Comparison of ENCODE assay signal across 8 cellular contexts in the genomic region with DNA sequence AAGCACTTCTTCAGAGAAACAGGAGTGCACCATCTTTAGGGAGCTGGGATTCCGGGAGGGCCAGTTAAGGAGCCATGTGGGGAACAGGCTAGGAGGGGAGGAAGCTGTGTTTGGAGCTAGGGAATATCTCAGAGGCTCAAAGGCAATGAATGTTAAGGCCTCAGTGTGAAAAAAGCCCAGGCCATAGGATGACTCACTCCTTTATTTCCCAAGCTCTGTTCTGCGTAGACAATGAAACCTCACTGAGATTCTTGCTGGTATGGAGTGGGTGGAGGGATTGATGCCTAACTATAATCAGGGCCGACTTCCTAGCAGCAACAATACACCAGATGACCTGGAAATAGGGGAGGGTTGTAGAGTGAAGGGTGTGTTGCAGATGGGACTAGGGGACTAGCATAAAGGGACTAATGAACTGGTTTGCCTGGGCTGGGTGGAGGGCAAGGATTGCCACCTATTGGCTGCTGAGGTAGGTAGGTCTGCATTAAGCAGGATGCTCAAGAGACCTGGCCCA. TPM values are rescaled to one million over a fixed set of nuclear protein-coding genes. Genes with fewer than 3 reads are reported as not detected.
A peak's percentile ranks its signal among the peaks of the same experiment; 100 is the strongest.
DNase-seq lines count a peak whose midpoint lies in the region; ATAC-seq and TF ChIP-seq lines count a peak whose summit lies in the region.

No MANE protein-coding gene starts in this region.

- H3K4me3 ChIP-seq in AG04449 (ENCODE audit: low read depth, low read length), result no peak overlapping the region
- H3K4me3 ChIP-seq in HCT116 (replicated peaks in 1 of 2; ENCODE audit: low read depth in 1 of 2, low read length in 2 of 2), result no peak overlapping the region
- H3K4me3 ChIP-seq in left lung, result no peak overlapping the region

- H3K9me3 ChIP-seq in HCT116 (ENCODE audit: control insufficient read depth in 1 of 2, insufficient read depth in 1 of 2, low read depth in 1 of 2, low read length in 2 of 2), result no peaks in the 10 kb centered on the region
- no peaks in the 10 kb centered on the region for H3K9me3 ChIP-seq in left lung

- H3K36me3 ChIP-seq in HCT116 (ENCODE audit: control insufficient read depth in 1 of 2, insufficient read depth in 2 of 2, low read length in 2 of 2) (no peaks in the 10 kb centered on the region), left lung (no peaks in the 10 kb centered on the region)

- no peaks in the 10 kb centered on the region for H3K36me3 Mint-ChIP-seq in activated T-helper 2 cell treated with anti-CD3 and anti-CD28 coated beads, Interferon-gamma antibody, Interleukin-2, Interleukin-4, amounts not matched to agents 10 μg/mL and 5 μg/mL and 100 μg/mL, durations not matched to agents 14 hours and 24 hours and 36 hours (ENCODE audit: low read depth)

- peak; percentile 73 for DNase-seq in AG04449 (ENCODE audit: low read depth, low spot score)
- DNase-seq in HCT116 (ENCODE audit: low read depth, low spot score), result peak; percentile 44
- no peak for DNase-seq in activated T-helper 2 cell treated with anti-CD3 and anti-CD28 coated beads, Interferon-gamma antibody, Interleukin-2, Interleukin-4, amounts not matched to agents 10 μg/mL and 5 μg/mL and 100 μg/mL, durations not matched to agents 14 hours and 24 hours and 36 hours (ENCODE audit: low spot score)
- DNase-seq in left lung, result no peak
- no peak for DNase-seq in 8988T
- DNase-seq in effector CD8-positive, alpha-beta T cell (lab: John Stamatoyannopoulos, UW), result no peak
- no peak for DNase-seq in stimulated activated CD4-positive, alpha-beta T cell treated with anti-CD3 and anti-CD28 coated beads, Interleukin-4, amount 100 ng/mL, for 4 hours

- H3K27ac ChIP-seq in HCT116 (ENCODE audit: low read depth, low read length) (0 out of 2 replicates have a peak overlapping the region, but pooled peaks have one; percentile 0), left lung (peak overlapping the region; percentile 67 to 95)

- no peak for TF ChIP-seq POLR2A in HCT116 (IDR thresholded peaks at IDR 0.05; ENCODE audit: borderline replicate concordance, extremely low read depth, insufficient read depth, insufficient read length)

- no TSS peak for BruUV-seq in HCT116 (replicated peaks; lab: Mats Ljungman, UMichigan)

- H3K4me1 ChIP-seq in HCT116 (ENCODE audit: control insufficient read depth in 1 of 2, insufficient read depth in 2 of 2, low read length in 2 of 2) (peaks cover 25 to 61% of the 10 kb centered on the region in 2 experiments), left lung (peaks cover 17 to 67% of the 10 kb centered on the region in 2 donors)

- H3K4me2 ChIP-seq in HCT116 (ENCODE audit: low read length), result peak overlapping the region; percentile 43

- peaks cover 45% of the 10 kb centered on the region for H3K4me1 Mint-ChIP-seq in activated T-helper 2 cell treated with anti-CD3 and anti-CD28 coated beads, Interferon-gamma antibody, Interleukin-2, Interleukin-4, amounts not matched to agents 10 μg/mL and 5 μg/mL and 100 μg/mL, durations not matched to agents 14 hours and 24 hours and 36 hours (ENCODE audit: low read depth)

- CTCF ChIA-PET in AG04449 (lab: Yijun Ruan, JAX), result interaction anchor here (0.7 to 21.8 kb wide), 6 partner anchors 9 to 157 kb away, joined by 3 to 371 read pairs (median 3); no protein-coding TSS in a partner anchor
- CTCF ChIA-PET in HCT116 (lab: Charles Lee), result interaction anchor here (0.8 to 1.6 kb wide), 4 partner anchors 9 to 72 kb away, joined by 3 to 11 read pairs (median 4); no protein-coding TSS in a partner anchor

- no peak overlapping the region for H3K9ac ChIP-seq in HCT116 (ENCODE audit: low read length)

- H4K20me1 ChIP-seq in HCT116 (ENCODE audit: insufficient read depth), result no peaks in the 10 kb centered on the region

- no peak overlapping the region for H2AFZ ChIP-seq in HCT116 (ENCODE audit: low read depth, low read length, poor library complexity, severe bottlenecking)

- POLR2A ChIA-PET in AG04449 (lab: Yijun Ruan, JAX), result interaction anchor here (0.6 to 1.3 kb wide), 3 partner anchors 9 to 69 kb away, joined by 3 to 8 read pairs (median 4); a partner anchor contains a TSS
- POLR2A ChIA-PET in HCT116 (lab: Charles Lee), result interaction anchor here (1.0 kb wide), 1 partner anchor 69 kb away, joined by 4 read pairs; a partner anchor contains a TSS

- peaks cover 28% of the 10 kb centered on the region for H3K79me2 ChIP-seq in HCT116 (ENCODE audit: insufficient read depth, low read length)

- H3K9me2 ChIP-seq in HCT116 (ENCODE audit: insufficient read depth), result no peaks in the 10 kb centered on the region

- TF ChIP-seq RAD21 in HCT116 (IDR thresholded peaks at IDR 0.05; ENCODE audit: low read depth), result no peak

- ATAC-seq in HCT116, result peak; percentile 13
- ATAC-seq in left lung, result peak; percentile 8
- no peak for ATAC-seq in HG02973 (IDR thresholded peaks at IDR 0.05; ENCODE audit: unreplicated experiment)

- peak overlapping the region; percentile 67 for H3K27ac Mint-ChIP-seq in activated T-helper 2 cell treated with anti-CD3 and anti-CD28 coated beads, Interferon-gamma antibody, Interleukin-2, Interleukin-4, amounts not matched to agents 10 μg/mL and 5 μg/mL and 100 μg/mL, durations not matched to agents 14 hours and 24 hours and 36 hours

- intact Hi-C loops in HCT116 (cut with micrococcal nuclease), result no loop called here
- intact Hi-C loops in activated T-helper 2 cell treated with anti-CD3 and anti-CD28 coated beads, Interferon-gamma antibody, Interleukin-2, Interleukin-4, amounts not matched to agents 10 μg/mL and 5 μg/mL and 100 μg/mL, durations not matched to agents 14 hours and 24 hours and 36 hours (cut with micrococcal nuclease), result loop anchor here (5.0 kb wide), 2 partner anchors 135 to 190 kb away; a partner anchor contains a TSS
- intact Hi-C loops in left lung (cut with DNase I), result no loop called here

- H3K9me3 Mint-ChIP-seq in activated T-helper 2 cell treated with anti-CD3 and anti-CD28 coated beads, Interferon-gamma antibody, Interleukin-2, Interleukin-4, amounts not matched to agents 10 μg/mL and 5 μg/mL and 100 μg/mL, durations not matched to agents 14 hours and 24 hours and 36 hours, result no peaks in the 10 kb centered on the region

- no peak for TF ChIP-seq CTCF in AG04449 (IDR thresholded peaks at IDR 0.05; ENCODE audit: insufficient read depth, low read length, missing control alignments)
- no peak for TF ChIP-seq CTCF in HCT116 (IDR thresholded peaks at IDR 0.05 in 2 of 3, conservative IDR thresholded peaks at IDR 0.05 in 1 of 3; ENCODE audit: borderline replicate concordance in 1 of 3, insufficient read depth in 1 of 3, low read depth in 2 of 3, low read length in 2 of 3)
- TF ChIP-seq CTCF in left lung (IDR thresholded peaks at IDR 0.05), result no peak

- peaks cover 11% of the 10 kb centered on the region for H3K27me3 Mint-ChIP-seq in activated T-helper 2 cell treated with anti-CD3 and anti-CD28 coated beads, Interferon-gamma antibody, Interleukin-2, Interleukin-4, amounts not matched to agents 10 μg/mL and 5 μg/mL and 100 μg/mL, durations not matched to agents 14 hours and 24 hours and 36 hours (ENCODE audit: low read depth)

- RAD21 ChIA-PET in HCT116 (lab: Charles Lee; ENCODE audit: low non-redundant PET in 1 of 2, low total read pairs in 2 of 2, uncharacterized antibody in 2 of 2, unreplicated experiment in 2 of 2), result no interaction called here

- H3K27me3 ChIP-seq in HCT116 (ENCODE audit: insufficient read depth, low read length) (no peaks in the 10 kb centered on the region), left lung (no peaks in the 10 kb centered on the region)

- H3K4me3 Mint-ChIP-seq in activated T-helper 2 cell treated with anti-CD3 and anti-CD28 coated beads, Interferon-gamma antibody, Interleukin-2, Interleukin-4, amounts not matched to agents 10 μg/mL and 5 μg/mL and 100 μg/mL, durations not matched to agents 14 hours and 24 hours and 36 hours (ENCODE audit: low read depth), result no peak overlapping the region

RNA-seq across cellular contexts. Expression of a gene that starts 2.1 kb away (rescaled TPM):
- total RNA-seq in HCT116 (2021; ENCODE audit: unreplicated experiment) (0.76 TPM), left lung (not detected)
- polyA plus RNA-seq in HCT116 (2012), result 0.16 and 0.34 TPM in 2 replicates
- 0.18 TPM in 1 of 2 replicates, not detected in the other for total RNA-seq in activated T-helper 2 cell treated with anti-CD3 and anti-CD28 coated beads, Interferon-gamma antibody, Interleukin-2, Interleukin-4, amounts not matched to agents 10 μg/mL and 5 μg/mL and 100 μg/mL, durations not matched to agents 14 hours and 24 hours and 36 hours

RNA-seq across cellular contexts. Expression of a gene that starts 2.3 kb away (rescaled TPM):
- total RNA-seq in HCT116 (2021; ENCODE audit: unreplicated experiment) (69.9 TPM), left lung (10 to 100 TPM; 49.5 to 86.9 TPM)
- polyA plus RNA-seq in HCT116 (2012), result 51.0 and 66.3 TPM in 2 replicates
- 77.5 and 78.4 TPM in 2 replicates for total RNA-seq in activated T-helper 2 cell treated with anti-CD3 and anti-CD28 coated beads, Interferon-gamma antibody, Interleukin-2, Interleukin-4, amounts not matched to agents 10 μg/mL and 5 μg/mL and 100 μg/mL, durations not matched to agents 14 hours and 24 hours and 36 hours

RNA-seq across cellular contexts. Expression of a gene that starts 38.6 kb away (rescaled TPM):
- total RNA-seq in HCT116 (2021; ENCODE audit: unreplicated experiment) (15.9 TPM), left lung (10 to 100 TPM; 20.2 to 22.2 TPM)
- 14.9 and 18.0 TPM in 2 replicates for polyA plus RNA-seq in HCT116 (2012)
- total RNA-seq in activated T-helper 2 cell treated with anti-CD3 and anti-CD28 coated beads, Interferon-gamma antibody, Interleukin-2, Interleukin-4, amounts not matched to agents 10 μg/mL and 5 μg/mL and 100 μg/mL, durations not matched to agents 14 hours and 24 hours and 36 hours, result 13.6 and 13.9 TPM in 2 replicates

RNA-seq across cellular contexts. Expression of a gene that starts 50.5 kb away (rescaled TPM):
- total RNA-seq in HCT116 (2021; ENCODE audit: unreplicated experiment) (5.9 TPM), left lung (10 to 100 TPM; 25.4 to 28.3 TPM)
- 3.8 and 5.3 TPM in 2 replicates for polyA plus RNA-seq in HCT116 (2012)
- 30.1 and 32.3 TPM in 2 replicates for total RNA-seq in activated T-helper 2 cell treated with anti-CD3 and anti-CD28 coated beads, Interferon-gamma antibody, Interleukin-2, Interleukin-4, amounts not matched to agents 10 μg/mL and 5 μg/mL and 100 μg/mL, durations not matched to agents 14 hours and 24 hours and 36 hours

Comparison
In these comparisons a context has a peak if more than half of its experiments do, and no peak if none do; other contexts are left out.
1. DNase-seq: peak in AG04449 (single experiment) and HCT116 (single experiment); none in activated T-helper 2 cell treated with anti-CD3 and anti-CD28 coated beads, Interferon-gamma antibody, Interleukin-2, Interleukin-4, amounts not matched to agents 10 μg/mL and 5 μg/mL and 100 μg/mL, durations not matched to agents 14 hours and 24 hours and 36 hours (single experiment), left lung (0 of 2), 8988T (single experiment), effector CD8-positive, alpha-beta T cell (single experiment) and stimulated activated CD4-positive, alpha-beta T cell treated with anti-CD3 and anti-CD28 coated beads, Interleukin-4, amount 100 ng/mL, for 4 hours (0 of 2).